Comparison of ENCODE assay signal across 1 cellular context in genomic region chr22:30325724-30326703, GRCh38.
TF ChIP-seq lines count a peak whose summit lies in the region.

No MANE protein-coding gene starts in this region.

TF ChIP-seq in GM23338, 12 proteins besides CTCF, POLR2A, EP300 and RAD21 (continued from another document):
- no peak for TF ChIP-seq ZNF462 (CRISPR knock-in tag; IDR thresholded peaks at IDR 0.05)
- no peak for TF ChIP-seq STAT1 (IDR thresholded peaks at IDR 0.05; ENCODE audit: unreplicated experiment)
- TF ChIP-seq NANOG (IDR thresholded peaks at IDR 0.05; ENCODE audit: borderline replicate concordance) = no peak
- no peak for TF ChIP-seq CREB1 (CRISPR knock-in tag; IDR thresholded peaks at IDR 0.05; ENCODE audit: low read depth)
- no peak for TF ChIP-seq REST (IDR thresholded peaks at IDR 0.05; ENCODE audit: unreplicated experiment)
- no peak for TF ChIP-seq ZNF331 (CRISPR knock-in tag; IDR thresholded peaks at IDR 0.05; ENCODE audit: low read depth)
